ENCODE assay signal across 12 cellular contexts in the genomic region with DNA sequence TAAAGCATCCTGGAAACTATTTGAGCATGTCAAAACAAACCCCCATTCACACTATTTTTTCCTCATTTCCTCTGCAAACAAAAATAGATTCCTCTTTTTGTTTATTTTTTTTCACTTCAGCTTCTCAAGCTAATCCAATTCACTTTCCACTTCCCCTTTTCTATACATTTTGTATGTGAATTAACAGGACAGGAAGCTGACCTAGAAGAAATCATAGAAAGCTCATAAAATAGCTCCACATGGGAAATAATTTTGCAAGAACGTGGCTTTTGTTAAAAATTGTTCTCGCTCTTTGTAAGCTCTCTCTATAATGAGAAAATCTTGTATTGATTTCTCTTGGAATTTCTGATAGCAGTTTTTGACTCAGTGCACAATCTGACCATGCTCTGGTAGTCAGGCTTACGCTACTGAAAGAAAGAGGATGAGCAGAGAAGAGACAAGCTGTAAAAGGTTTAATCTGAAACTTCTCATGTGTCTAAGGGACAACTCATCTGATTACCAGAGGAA.
A peak's percentile ranks its signal among the peaks of the same experiment; 100 is the strongest.
DNase-seq lines count a peak whose midpoint lies in the region; ATAC-seq and TF ChIP-seq lines count a peak whose summit lies in the region.
"Had no signal": no experiment of that assay in that cellular context is flagged by ENCODE, and none has a peak within 500 bp of the region (broad histone marks: within the 10 kb centered on the region; RNA-seq: fewer than 3 reads in every experiment).

No MANE protein-coding gene starts in this region.

- no peak overlapping the region for H2AFZ ChIP-seq in OCI-LY7 (ENCODE audit: low read length)

- no peaks in the 10 kb centered on the region for H3K9me3 ChIP-seq in OCI-LY7 (ENCODE audit: low read length)

- POLR2A ChIA-PET in OCI-LY7 (lab: Charles Lee): interaction anchor here (0.7 to 1.8 kb wide), 3 partner anchors 8 to 1305 kb away, joined by 3 to 4 read pairs (median 3); no protein-coding TSS in a partner anchor

- H4K20me1 ChIP-seq in OCI-LY7 (ENCODE audit: insufficient read depth, low read length): no peaks in the 10 kb centered on the region

- H3K4me1 ChIP-seq in OCI-LY7 (ENCODE audit: insufficient read depth, low read length, poor library complexity, severe bottlenecking): peaks cover 11% of the 10 kb centered on the region

- H3K9me3 Mint-ChIP-seq in activated T-cell treated with anti-CD3 and anti-CD28 coated beads, Interleukin-2, amount 50 U/mL, for 24 hours: no peaks in the 10 kb centered on the region

- H3K4me2 ChIP-seq in OCI-LY7 (ENCODE audit: low read length): 0 out of 2 replicates have a peak overlapping the region, but pooled peaks have one; percentile 9

- no peaks in the 10 kb centered on the region for H3K27me3 Mint-ChIP-seq in activated T-cell treated with anti-CD3 and anti-CD28 coated beads, Interleukin-2, amount 50 U/mL, for 24 hours

- H3K36me3 Mint-ChIP-seq in activated T-cell treated with anti-CD3 and anti-CD28 coated beads, Interleukin-2, amount 50 U/mL, for 24 hours (ENCODE audit: low read depth): no peaks in the 10 kb centered on the region

- H3K79me2 ChIP-seq in OCI-LY7 (ENCODE audit: insufficient read depth, low read depth, low read length): no peaks in the 10 kb centered on the region

- intact Hi-C loops in OCI-LY7 (cut with micrococcal nuclease; ENCODE audit: unreplicated experiment): no loop called here

- H3K27ac ChIP-seq in OCI-LY7 (ENCODE audit: low read depth, low read length, poor library complexity, severe bottlenecking): no peak overlapping the region
- H3K27ac ChIP-seq: coronary artery had no signal

- no peaks in the 10 kb centered on the region for H3K36me3 ChIP-seq in OCI-LY7 (ENCODE audit: insufficient read depth, low read length)

- no peaks in the 10 kb centered on the region for H3K9me2 ChIP-seq in OCI-LY7 (ENCODE audit: insufficient read depth, low read length)

- no TSS peak for BruUV-seq in OCI-LY7 (replicated peaks; lab: Mats Ljungman, UMichigan)

- CTCF ChIA-PET in OCI-LY7 (lab: Charles Lee; ENCODE audit: unreplicated experiment): no interaction called here

- ATAC-seq in GM19468 (IDR thresholded peaks at IDR 0.05; ENCODE audit: extremely low read depth, unreplicated experiment) (peak; percentile 68), HG03095 (IDR thresholded peaks at IDR 0.05; ENCODE audit: unreplicated experiment) (peak; percentile 77)
- ATAC-seq: activated T-cell treated with anti-CD3 and anti-CD28 coated beads, Interleukin-2, amount 50 U/mL, for 72 hours had no signal

- H3K27ac Mint-ChIP-seq in activated T-cell treated with anti-CD3 and anti-CD28 coated beads, Interleukin-2, amount 50 U/mL, for 24 hours: no peak overlapping the region
- H3K27ac Mint-ChIP-seq: activated T-cell treated with anti-CD3 and anti-CD28 coated beads, Interleukin-2, amount 50 U/mL, for 72 hours had no signal

- H3K4me3 ChIP-seq in GM08714 (ENCODE audit: low read length) (peak overlapping the region; percentile 1; the same call in 1 of the 2 replicates), OCI-LY7 (ENCODE audit: low read depth, low read length, poor library complexity, severe bottlenecking) (no peak overlapping the region)
- H3K4me3 ChIP-seq: coronary artery had no signal

- no peak for TF ChIP-seq CTCF in OCI-LY7 (conservative IDR thresholded peaks at IDR 0.05; ENCODE audit: low read length)

- H3K4me3 Mint-ChIP-seq in activated T-cell treated with anti-CD3 and anti-CD28 coated beads, Interleukin-2, amount 50 U/mL, for 24 hours: no peak overlapping the region
- H3K4me3 Mint-ChIP-seq: activated T-cell treated with anti-CD3 and anti-CD28 coated beads, Interleukin-2, amount 50 U/mL, for 72 hours had no signal

- DNase-seq in OCI-LY7 (ENCODE audit: low spot score): peak; percentile 9
- no peak for DNase-seq in COLO668 (lab: John Stamatoyannopoulos, UW; ENCODE audit: unreplicated experiment)
- no peak for DNase-seq in DMS79 (lab: John Stamatoyannopoulos, UW)
- DNase-seq in activated T-cell treated with anti-CD3 and anti-CD28 coated beads, Interleukin-2, amount 50 U/mL, for 24 hours: no peak
- DNase-seq in NCI-H345 (lab: John Stamatoyannopoulos, UW): no peak
- DNase-seq: activated T-cell treated with anti-CD3 and anti-CD28 coated beads, Interleukin-2, amount 50 U/mL, for 72 hours; NCI-H1436; nucleus accumbens had no signal

- no peaks in the 10 kb centered on the region for H3K4me1 Mint-ChIP-seq in activated T-cell treated with anti-CD3 and anti-CD28 coated beads, Interleukin-2, amount 50 U/mL, for 24 hours (ENCODE audit: low read depth)
